Comparison of ENCODE assay signal across 1 cellular context in genomic region chr16:12468552-12468951, GRCh38.
TF ChIP-seq lines count a peak whose summit lies in the region.

No MANE protein-coding gene starts in this region.

TF ChIP-seq in GM12878, 131 proteins besides CTCF, POLR2A, EP300 and RAD21 (continued from another document):
- TF ChIP-seq RB1 (IDR thresholded peaks at IDR 0.05; ENCODE audit: borderline replicate concordance), result no peak
- TF ChIP-seq EGR1 (IDR thresholded peaks at IDR 0.05; ENCODE audit: borderline replicate concordance in 1 of 2, low read depth in 2 of 2, low read length in 2 of 2), result no peak
- TF ChIP-seq E2F8 (IDR thresholded peaks at IDR 0.05; ENCODE audit: low read depth, partially characterized antibody), result no peak
- TF ChIP-seq TCF12 (IDR thresholded peaks at IDR 0.05; ENCODE audit: low read depth, low read length), result no peak
- no peak for TF ChIP-seq KAT2A (conservative IDR thresholded peaks at IDR 0.05; ENCODE audit: control insufficient read depth, low read depth, low read length)
- no peak for TF ChIP-seq ZBTB40 (IDR thresholded peaks at IDR 0.05; ENCODE audit: borderline replicate concordance)
- no peak for TF ChIP-seq CBX5 (IDR thresholded peaks at IDR 0.05; ENCODE audit: low read depth)
- TF ChIP-seq CREM (IDR thresholded peaks at IDR 0.05; ENCODE audit: low read depth), result no peak
- TF ChIP-seq TARDBP (IDR thresholded peaks at IDR 0.05; ENCODE audit: borderline replicate concordance), result no peak
- no peak for TF ChIP-seq MTA3 (IDR thresholded peaks at IDR 0.05; ENCODE audit: borderline replicate concordance, low read length)
